Comparison of ENCODE assay signal across 18 cellular contexts in the genomic region with DNA sequence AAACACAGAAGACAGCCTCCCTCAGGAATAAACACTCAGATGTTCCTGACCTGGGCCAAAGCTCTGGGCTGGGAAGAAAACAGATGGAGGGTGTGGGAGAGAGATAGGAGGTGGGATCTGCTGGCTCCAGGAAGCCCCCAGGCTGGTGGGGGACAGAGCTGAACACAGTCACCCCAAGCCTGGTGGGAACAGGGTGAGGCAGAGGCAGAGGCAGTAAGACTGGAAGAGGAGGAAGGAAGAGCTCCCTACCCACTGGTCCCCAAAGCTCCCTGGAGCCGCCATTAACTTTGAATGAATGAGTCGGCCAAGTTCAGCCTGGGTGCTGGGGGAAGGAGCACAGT. TPM values are rescaled to one million over a fixed set of nuclear protein-coding genes. Genes with fewer than 3 reads are reported as not detected.
DNase-seq lines count a peak whose midpoint lies in the region; ATAC-seq, FAIRE-seq and TF ChIP-seq lines count a peak whose summit lies in the region.
"Had no signal": no experiment of that assay in that cellular context is flagged by ENCODE, and none has a peak within 500 bp of the region (broad histone marks: within the 10 kb centered on the region; RNA-seq: fewer than 3 reads in every experiment).

No MANE protein-coding gene starts in this region.

- no peak for ATAC-seq in HCT116
- ATAC-seq in K562, result no peak
- no peak for ATAC-seq in HG03520 (IDR thresholded peaks at IDR 0.05; ENCODE audit: unreplicated experiment)

- H3K36me3 ChIP-seq in HCT116 (ENCODE audit: control insufficient read depth in 1 of 2, insufficient read depth in 2 of 2, low read length in 2 of 2) (no peaks in the 10 kb centered on the region), K562 (ENCODE audit: control insufficient read depth, insufficient read depth, low read length) (no peaks in the 10 kb centered on the region)
- H3K36me3 ChIP-seq: HAP-1, SJSA1 had no signal

- H3K4me3 Mint-ChIP-seq in type B pancreatic cell, result peak overlapping the region; percentile 88

- peaks cover 0 to 10% of the 10 kb centered on the region in 2 experiments; a peak in 2 of 4 replicates for H3K4me1 ChIP-seq in HCT116 (ENCODE audit: control insufficient read depth in 1 of 2, insufficient read depth in 2 of 2, low read length in 2 of 2)
- peaks cover 12 to 47% of the 10 kb centered on the region in 2 experiments for H3K4me1 ChIP-seq in K562 (replicated peaks in 1 of 2; ENCODE audit: control insufficient read depth in 2 of 2, insufficient read depth in 2 of 2, low read length in 2 of 2)
- H3K4me1 ChIP-seq: HAP-1, SJSA1 had no signal

- H3K9me3 ChIP-seq in HCT116 (ENCODE audit: control insufficient read depth in 1 of 2, insufficient read depth in 1 of 2, low read depth in 1 of 2, low read length in 2 of 2) (no peaks in the 10 kb centered on the region), K562 (replicated peaks; ENCODE audit: control insufficient read depth, insufficient read depth, low read depth, low read length) (no peaks in the 10 kb centered on the region)
- H3K9me3 ChIP-seq: Caco-2, HAP-1, SJSA1 had no signal

- in situ Hi-C loops in K562 (cut with MboI), result no loop called here

- H3K9me3 Mint-ChIP-seq in type B pancreatic cell, result no peaks in the 10 kb centered on the region

- no peaks in the 10 kb centered on the region for H3K9me1 ChIP-seq in K562 (ENCODE audit: control insufficient read depth, insufficient read depth, low read length)

- H4K20me1 ChIP-seq in HCT116 (ENCODE audit: insufficient read depth) (no peaks in the 10 kb centered on the region), K562 (replicated peaks; ENCODE audit: control insufficient read depth, insufficient read depth, low read length) (no peaks in the 10 kb centered on the region)

- no peak overlapping the region for H3K4me3 ChIP-seq in HCT116 (replicated peaks in 1 of 2; ENCODE audit: low read depth in 1 of 2, low read length in 2 of 2)
- no peak overlapping the region for H3K4me3 ChIP-seq in K562
- H3K4me3 ChIP-seq: SJSA1 had no signal

- CTCF ChIA-PET in HCT116 (lab: Charles Lee) (no interaction called here), K562 (lab: Yijun Ruan, JAX; ENCODE audit: low intra/inter-chr PET ratio) (no interaction called here)

- H3K4me2 ChIP-seq in HCT116 (ENCODE audit: low read length) (peak overlapping the region; percentile 28; the same call in 1 of the 2 replicates), K562 (ENCODE audit: insufficient read depth, low read length) (no peak overlapping the region; the same call in 1 of the 2 replicates)

- no peak for FAIRE-seq in K562 (lab: Jason Lieb, UNC)
- FAIRE-seq: GM19239 had no signal

- WGBS in K562 (ENCODE audit: insufficient coverage, low coverage, missing lambda C conversion rate), result 19% methylated on average over 2 of the region's 2 CpGs

- no peaks in the 10 kb centered on the region for H3K36me3 Mint-ChIP-seq in type B pancreatic cell

- H3K9ac ChIP-seq in HCT116 (ENCODE audit: low read length) (no peak overlapping the region), K562 (ENCODE audit: insufficient read depth in 1 of 2, low read depth in 2 of 2, low read length in 2 of 2) (peak overlapping the region in 1 of 2 experiments; percentile 78; a peak in 1 of 4 replicates)

- BruUV-seq in HCT116 (replicated peaks; lab: Mats Ljungman, UMichigan), result no TSS peak
- BruUV-seq in K562 (replicated peaks; lab: Mats Ljungman, UMichigan), result no TSS peak

- RAD21 ChIA-PET in HCT116 (lab: Charles Lee; ENCODE audit: low non-redundant PET in 1 of 2, low total read pairs in 2 of 2, uncharacterized antibody in 2 of 2, unreplicated experiment in 2 of 2), result no interaction called here

- H3K9me2 ChIP-seq in HCT116 (ENCODE audit: insufficient read depth), result no peaks in the 10 kb centered on the region

- TF ChIP-seq POLR2A in HCT116 (IDR thresholded peaks at IDR 0.05; ENCODE audit: borderline replicate concordance, extremely low read depth, insufficient read depth, insufficient read length), result no peak
- no peak for TF ChIP-seq POLR2A in K562 (conservative IDR thresholded peaks at IDR 0.05)

- no peak for DNase-seq in HCT116 (ENCODE audit: low read depth, low spot score)
- peak in 1 of 4 experiments; percentile 49 for DNase-seq in K562 (ENCODE audit: extremely low read depth in 1 of 4, low spot score in 3 of 4)
- peak; percentile 4 for DNase-seq in iPS-NIHi11 (ENCODE audit: low spot score)
- no peak for DNase-seq in type B pancreatic cell (ENCODE audit: extremely low spot score, unreplicated experiment)
- no peak for DNase-seq in activated effector memory CD4-positive, alpha-beta T cell treated with anti-CD3 and anti-CD28 coated beads, Interleukin-2, amount 50 U/mL, for 16 hours
- no peak for DNase-seq in NCI-H345 treated with DMSO at 0.1 percent for 48 hours (lab: John Stamatoyannopoulos, UW; ENCODE audit: unreplicated experiment)
- DNase-seq: NCI-H1048, NCI-H1436 treated with DMSO at 0.1 percent for 48 hours, NCI-H2081, NCI-H510A, NCI-H774, SW 1271 had no signal

- H3K27me3 ChIP-seq in HCT116 (ENCODE audit: insufficient read depth, low read length) (no peaks in the 10 kb centered on the region), K562 (ENCODE audit: control insufficient read depth in 2 of 2, insufficient read depth in 2 of 2, low read length in 2 of 2) (no peaks in the 10 kb centered on the region)

- no peak for TF ChIP-seq EP300 in K562 (IDR thresholded peaks at IDR 0.05; ENCODE audit: low read length)

- intact Hi-C loops in HCT116 (cut with micrococcal nuclease) (no loop called here), K562 (cut with micrococcal nuclease) (no loop called here)

- TF ChIP-seq RAD21 in HCT116 (IDR thresholded peaks at IDR 0.05; ENCODE audit: low read depth) (no peak), K562 (CRISPR knock-in tag; conservative IDR thresholded peaks at IDR 0.05 in 1 of 2, IDR thresholded peaks at IDR 0.05 in 1 of 2) (no peak)

- H3K27me3 Mint-ChIP-seq in type B pancreatic cell, result peaks cover 21% of the 10 kb centered on the region

- H2AFZ ChIP-seq in HCT116 (ENCODE audit: low read depth, low read length, poor library complexity, severe bottlenecking) (no peak overlapping the region), K562 (ENCODE audit: low read depth, low read length) (peak overlapping the region; percentile 57)

- no peak overlapping the region for H3K27ac ChIP-seq in HCT116 (ENCODE audit: low read depth, low read length)
- H3K27ac ChIP-seq in K562 (ENCODE audit: extremely low read depth, low read depth, low read length), result no peak overlapping the region
- H3K27ac ChIP-seq: SJSA1 had no signal

- POLR2A ChIA-PET in HCT116 (lab: Charles Lee), result no interaction called here
- POLR2A ChIA-PET in K562 (lab: Yijun Ruan, JAX), result interaction anchor here (0.6 to 0.9 kb wide), 2 partner anchors 11 to 308 kb away, joined by 3 read pairs; no protein-coding TSS in a partner anchor

- H3K4me1 Mint-ChIP-seq in type B pancreatic cell (ENCODE audit: unreplicated experiment), result no peaks in the 10 kb centered on the region

- H3K27ac Mint-ChIP-seq in type B pancreatic cell, result peak overlapping the region; percentile 53

- no peaks in the 10 kb centered on the region for H3K79me2 ChIP-seq in HCT116 (ENCODE audit: insufficient read depth, low read length)
- H3K79me2 ChIP-seq in K562 (ENCODE audit: control insufficient read depth, insufficient read depth, low read length), result no peaks in the 10 kb centered on the region

- no peak for TF ChIP-seq CTCF in HCT116 (IDR thresholded peaks at IDR 0.05 in 2 of 3, conservative IDR thresholded peaks at IDR 0.05 in 1 of 3; ENCODE audit: borderline replicate concordance in 1 of 3, insufficient read depth in 1 of 3, low read depth in 2 of 3, low read length in 2 of 3)
- TF ChIP-seq CTCF in K562 (IDR thresholded peaks at IDR 0.05 in 2 of 3, conservative IDR thresholded peaks at IDR 0.05 in 1 of 3; ENCODE audit: insufficient read depth in 2 of 3, low read depth in 1 of 3, low read length in 3 of 3), result no peak
- no peak for TF ChIP-seq CTCF in type B pancreatic cell (conservative IDR thresholded peaks at IDR 0.05)

RNA-seq across cellular contexts. Expression of gene KCNN1, which starts 0.8 kb away (rescaled TPM):
- total RNA-seq in HCT116 (2021; ENCODE audit: unreplicated experiment) (0.61 TPM), K562 (2014; rRNA removed) (1.4 and 5.2 TPM in 2 replicates), K562 (2014; rRNA removed; fragmentation: Illumina TruSeq; extraction: Trizol) (0.22 and 0.33 TPM in 2 replicates), K562 (2015; rRNA removed; fragmentation: Illumina TruSeq; extraction: Trizol) (0.72 and 0.98 TPM in 2 replicates), K562 (2021) (4.7 and 6.2 TPM in 2 replicates), type B pancreatic cell (ENCODE audit: low replicate concordance) (13.4 and 15.3 TPM in 2 replicates)
- 0.46 and 0.68 TPM in 2 replicates for polyA plus RNA-seq in HCT116 (2012)
- 1.2 and 3.6 TPM in 2 replicates for total RNA-seq in K562 (2011; cell fraction: chromatin; rRNA removed; ENCODE audit: low replicate concordance)
- 2.8 TPM in 2 replicates for total RNA-seq in K562 (2011; cell fraction: nucleolus; rRNA removed)
- 1.5 and 2.7 TPM in 2 replicates for total RNA-seq in K562 (2011; cell fraction: nucleoplasm; rRNA removed)
- polyA plus RNA-seq in K562 (2011; rRNA removed) (1.4 and 2.9 TPM in 2 replicates), K562 (2014; fragmentation: Illumina TruSeq; extraction: Trizol) (0.25 and 1.1 TPM in 2 replicates), K562 (2014; fragmentation: Nextera tagmentation; extraction: Ambion mirVana) (under 1 TPM; 0.01 to 0.04 TPM), K562 (2014; rRNA removed) (1.3 and 3.2 TPM in 2 replicates)
- 4.5 and 7.9 TPM in 2 replicates for polyA plus RNA-seq in K562 (2011; cell fraction: cytosol; rRNA removed)
- 2.2 and 3.5 TPM in 2 replicates for polyA plus RNA-seq in K562 (2011; cell fraction: nucleus; rRNA removed)
- 2.7 and 5.0 TPM in 2 replicates for polyA plus RNA-seq in K562 (2012)
- polyA minus RNA-seq in K562 (2011; rRNA and poly(A)+ RNA removed), result 1.2 and 1.5 TPM in 2 replicates
- polyA minus RNA-seq in K562 (2011; cell fraction: cytosol; rRNA and poly(A)+ RNA removed), result 3.6 and 4.8 TPM in 2 replicates
- 2.2 and 2.4 TPM in 2 replicates for polyA minus RNA-seq in K562 (2011; cell fraction: nucleus; rRNA and poly(A)+ RNA removed)
- total RNA-seq: Caco-2, MCF 10A, SJSA1 had no signal

RNA-seq across cellular contexts. Expression of gene CCDC124, which starts 33.3 kb away (rescaled TPM):
- total RNA-seq in HCT116 (2021; ENCODE audit: unreplicated experiment) (177 TPM), K562 (2014; rRNA removed) (150 and 197 TPM in 2 replicates), K562 (2014; rRNA removed; fragmentation: Illumina TruSeq; extraction: Trizol) (4.1 and 5.8 TPM in 2 replicates), K562 (2015; rRNA removed; fragmentation: Illumina TruSeq; extraction: Trizol) (38.5 and 40.5 TPM in 2 replicates), K562 (2021) (145 and 149 TPM in 2 replicates), type B pancreatic cell (ENCODE audit: low replicate concordance) (86.0 and 90.9 TPM in 2 replicates)
- polyA plus RNA-seq in HCT116 (2012), result 194 and 214 TPM in 2 replicates
- total RNA-seq in K562 (2011; cell fraction: chromatin; rRNA removed; ENCODE audit: low replicate concordance), result 16.5 and 44.8 TPM in 2 replicates
- 48.6 and 53.7 TPM in 2 replicates for total RNA-seq in K562 (2011; cell fraction: nucleolus; rRNA removed)
- 28.2 and 35.4 TPM in 2 replicates for total RNA-seq in K562 (2011; cell fraction: nucleoplasm; rRNA removed)
- polyA plus RNA-seq in K562 (2011; rRNA removed) (38.0 and 40.1 TPM in 2 replicates), K562 (2014; fragmentation: Illumina TruSeq; extraction: Trizol) (28.1 and 97.0 TPM in 2 replicates), K562 (2014; fragmentation: Nextera tagmentation; extraction: Ambion mirVana) (10 to 100 TPM in 1 of 2 experiments, 1 to 10 TPM in 1; 6.6 to 19.4 TPM), K562 (2014; rRNA removed) (213 and 234 TPM in 2 replicates)
- 63.8 and 189 TPM in 2 replicates for polyA plus RNA-seq in K562 (2011; cell fraction: cytosol; rRNA removed)
- polyA plus RNA-seq in K562 (2011; cell fraction: nucleus; rRNA removed), result 31.4 and 62.8 TPM in 2 replicates
- polyA plus RNA-seq in K562 (2012), result 66.3 and 130 TPM in 2 replicates
- 7.0 and 9.2 TPM in 2 replicates for polyA minus RNA-seq in K562 (2011; rRNA and poly(A)+ RNA removed)
- polyA minus RNA-seq in K562 (2011; cell fraction: cytosol; rRNA and poly(A)+ RNA removed), result 24.4 and 37.9 TPM in 2 replicates
- polyA minus RNA-seq in K562 (2011; cell fraction: nucleus; rRNA and poly(A)+ RNA removed), result 10.2 and 13.8 TPM in 2 replicates

RNA-seq across cellular contexts. Expression of gene ARRDC2, which starts 41.9 kb away (rescaled TPM):
- total RNA-seq in HCT116 (2021; ENCODE audit: unreplicated experiment) (36.5 TPM), K562 (2014; rRNA removed) (25.6 and 25.9 TPM in 2 replicates), K562 (2014; rRNA removed; fragmentation: Illumina TruSeq; extraction: Trizol) (12.2 and 13.1 TPM in 2 replicates), K562 (2015; rRNA removed; fragmentation: Illumina TruSeq; extraction: Trizol) (16.0 and 16.1 TPM in 2 replicates), K562 (2021) (23.3 and 27.4 TPM in 2 replicates), type B pancreatic cell (ENCODE audit: low replicate concordance) (2.8 and 6.3 TPM in 2 replicates)
- polyA plus RNA-seq in HCT116 (2012), result 19.2 and 25.3 TPM in 2 replicates
- total RNA-seq in K562 (2011; cell fraction: chromatin; rRNA removed; ENCODE audit: low replicate concordance), result 23.6 and 51.1 TPM in 2 replicates
- 35.1 and 37.9 TPM in 2 replicates for total RNA-seq in K562 (2011; cell fraction: nucleolus; rRNA removed)
- 17.8 and 21.5 TPM in 2 replicates for total RNA-seq in K562 (2011; cell fraction: nucleoplasm; rRNA removed)
- polyA plus RNA-seq in K562 (2011; rRNA removed) (11.5 and 15.2 TPM in 2 replicates), K562 (2014; fragmentation: Illumina TruSeq; extraction: Trizol) (12.7 and 15.6 TPM in 2 replicates), K562 (2014; fragmentation: Nextera tagmentation; extraction: Ambion mirVana) (1 to 10 TPM; 1.9 to 2.7 TPM), K562 (2014; rRNA removed) (25.7 and 25.8 TPM in 2 replicates)
- polyA plus RNA-seq in K562 (2011; cell fraction: cytosol; rRNA removed), result 9.5 and 28.8 TPM in 2 replicates
- polyA plus RNA-seq in K562 (2011; cell fraction: nucleus; rRNA removed), result 18.6 and 37.6 TPM in 2 replicates
- polyA plus RNA-seq in K562 (2012), result 13.2 and 16.4 TPM in 2 replicates
- 4.2 and 6.4 TPM in 2 replicates for polyA minus RNA-seq in K562 (2011; rRNA and poly(A)+ RNA removed)
- 10.2 and 11.2 TPM in 2 replicates for polyA minus RNA-seq in K562 (2011; cell fraction: cytosol; rRNA and poly(A)+ RNA removed)
- 10.5 and 11.0 TPM in 2 replicates for polyA minus RNA-seq in K562 (2011; cell fraction: nucleus; rRNA and poly(A)+ RNA removed)
